Comparison of ENCODE assay signal across 13 cellular contexts in genomic region chr1:231844986-231845502, GRCh38.
A peak's percentile ranks its signal among the peaks of the same experiment; 100 is the strongest.
DNase-seq lines count a peak whose midpoint lies in the region; ATAC-seq, FAIRE-seq and TF ChIP-seq lines count a peak whose summit lies in the region.
"Had no signal": no experiment of that assay in that cellular context is flagged by ENCODE, and none has a peak within 500 bp of the region (broad histone marks: within the 10 kb centered on the region; RNA-seq: fewer than 3 reads in every experiment).

No MANE protein-coding gene starts in this region.

- H3K4me1 ChIP-seq in Loucy (ENCODE audit: insufficient read depth, low read length, poor library complexity, severe bottlenecking) (peaks cover 4% of the 10 kb centered on the region), H1 (replicated peaks in 1 of 4; ENCODE audit: control insufficient read depth in 3 of 4, insufficient read depth in 4 of 4, low read length in 3 of 4) (no peaks in the 10 kb centered on the region)
- H3K4me1 ChIP-seq: BE2C had no signal

- H4K8ac ChIP-seq in H1 (ENCODE audit: extremely low read depth, insufficient read depth, low read length), result no peak overlapping the region

- H3K9me3 ChIP-seq in Loucy (ENCODE audit: insufficient read depth, low read depth, low read length), result no peaks in the 10 kb centered on the region
- H3K9me3 ChIP-seq in H1 (ENCODE audit: insufficient read depth in 2 of 2, low read depth in 1 of 2, low read length in 1 of 2), result no peaks in the 10 kb centered on the region
- H3K9me3 ChIP-seq: BE2C had no signal

- no peak for DNase-seq in activated naive CD4-positive, alpha-beta T cell treated with anti-CD3 and anti-CD28 coated beads, Interleukin-2, amount 50 U/mL, for 72 hours (ENCODE audit: low spot score in 2 of 2)
- no peak for DNase-seq in activated naive CD4-positive, alpha-beta T cell treated with Interleukin-2 at 50 U/mL for 16 hours
- no peak for DNase-seq in H1 (ENCODE audit: low read depth in 1 of 2, low spot score in 2 of 2)
- DNase-seq in putamen (ENCODE audit: low spot score), result no peak
- DNase-seq: BE2C; NCI-H2029 treated with DMSO at 0.1 percent for 48 hours; stimulated activated CD4-positive, alpha-beta T cell treated with anti-CD3 and anti-CD28 coated beads, Interleukin-4, amount 100 ng/mL, for 4 hours had no signal

- no peak overlapping the region for H2BK15ac ChIP-seq in H1 (ENCODE audit: low read length)

- H2AK5ac ChIP-seq in H1 (ENCODE audit: low read depth, low read length), result no peak overlapping the region

- H3K36me3 Mint-ChIP-seq in activated naive CD4-positive, alpha-beta T cell treated with anti-CD3 and anti-CD28 coated beads, Interleukin-2, amount 50 U/mL, for 72 hours, result no peaks in the 10 kb centered on the region
- H3K36me3 Mint-ChIP-seq in stimulated activated memory B cell treated with anti-CD40 and anti-IgM and Interleukin-4, amounts not matched to agents 10 μg/mL and 1 μg/mL and 100 μg/mL, for 72 hours, result no peaks in the 10 kb centered on the region

- peak overlapping the region; percentile 27 to 95 for H3K27ac Mint-ChIP-seq in activated naive CD4-positive, alpha-beta T cell treated with anti-CD3 and anti-CD28 coated beads, Interleukin-2, amount 50 U/mL, for 72 hours
- H3K27ac Mint-ChIP-seq in stimulated activated memory B cell treated with anti-CD40 and anti-IgM and Interleukin-4, amounts not matched to agents 10 μg/mL and 1 μg/mL and 100 μg/mL, for 72 hours, result peak overlapping the region; percentile 65

- no peak overlapping the region for H2BK20ac ChIP-seq in H1 (ENCODE audit: low read length)

- TF ChIP-seq CTCF in Loucy (conservative IDR thresholded peaks at IDR 0.05; ENCODE audit: low read length) (peak; percentile 44), H1 (IDR thresholded peaks at IDR 0.05; ENCODE audit: control extremely low read depth in 1 of 3, insufficient read depth in 1 of 3, low read depth in 1 of 3, low read length in 3 of 3) (no peak)

- no peak overlapping the region for H3K4me3 Mint-ChIP-seq in stimulated activated memory B cell treated with anti-CD40 and anti-IgM and Interleukin-4, amounts not matched to agents 10 μg/mL and 1 μg/mL and 100 μg/mL, for 72 hours

- TF ChIP-seq RAD21 in H1 (IDR thresholded peaks at IDR 0.05 in 1 of 2, conservative IDR thresholded peaks at IDR 0.05 in 1 of 2; ENCODE audit: low read depth in 2 of 2, low read length in 2 of 2), result no peak

- H3K4me2 ChIP-seq in Loucy (ENCODE audit: low read depth, low read length, poor library complexity, severe bottlenecking) (peak overlapping the region; percentile 1), H1 (ENCODE audit: insufficient read depth in 1 of 2, low read depth in 2 of 2, low read length in 2 of 2) (no peak overlapping the region)

- no peak overlapping the region for H2BK5ac ChIP-seq in H1 (ENCODE audit: low read depth, low read length)

- H3K27ac ChIP-seq in H1 (ENCODE audit: low read depth, low read length), result no peak overlapping the region
- H3K27ac ChIP-seq: SK-N-MC had no signal

- no peaks in the 10 kb centered on the region; the same call in 1 of the 2 replicates for H3K23me2 ChIP-seq in H1 (ENCODE audit: low read depth, low read length)

- H4K20me1 ChIP-seq in Loucy (ENCODE audit: insufficient read depth, low read length, poor library complexity, severe bottlenecking), result peaks cover 7% of the 10 kb centered on the region
- no peaks in the 10 kb centered on the region for H4K20me1 ChIP-seq in H1 (replicated peaks in 1 of 2; ENCODE audit: control insufficient read depth in 1 of 2, insufficient read depth in 2 of 2, low read length in 2 of 2)

- no peaks in the 10 kb centered on the region for H3K27me3 ChIP-seq in Loucy (ENCODE audit: insufficient read depth, low read length, poor library complexity, severe bottlenecking)
- peaks cover 0 to 2% (median 0%) of the 10 kb centered on the region in 4 experiments; a peak in 1 of 7 replicates for H3K27me3 ChIP-seq in H1 (replicated peaks in 1 of 4; ENCODE audit: control insufficient read depth in 3 of 4, extremely low read depth in 1 of 4, insufficient read depth in 3 of 4, low read length in 3 of 4)
- H3K27me3 ChIP-seq: BE2C had no signal

- H3K9ac ChIP-seq in Loucy (ENCODE audit: low read depth, low read length, poor library complexity, severe bottlenecking) (no peak overlapping the region), H1 (replicated peaks in 1 of 4; ENCODE audit: extremely low read depth in 1 of 4, low read depth in 3 of 4, low read length in 3 of 4) (no peak overlapping the region)

- no peak overlapping the region for H3K56ac ChIP-seq in H1 (replicated peaks; ENCODE audit: insufficient read length, low read depth, low read length)

- H3K9me3 Mint-ChIP-seq in activated naive CD4-positive, alpha-beta T cell treated with anti-CD3 and anti-CD28 coated beads, Interleukin-2, amount 50 U/mL, for 72 hours, result no peaks in the 10 kb centered on the region
- no peaks in the 10 kb centered on the region for H3K9me3 Mint-ChIP-seq in stimulated activated memory B cell treated with anti-CD40 and anti-IgM and Interleukin-4, amounts not matched to agents 10 μg/mL and 1 μg/mL and 100 μg/mL, for 72 hours

- WGBS in H1 (ENCODE audit: extremely low coverage in 1 of 2, insufficient coverage in 1 of 2, insufficient read length in 1 of 2, insufficient replicate concordance in 2 of 2, low coverage in 1 of 2, low lambda C conversion rate in 2 of 2, missing lambda C conversion rate in 1 of 2), 2 experiments, result 86% methylated on average over 7 of the region's 7 CpGs; no CpG with 5 or more reads in 1 of the 2 experiments

- no peak overlapping the region for H3K18ac ChIP-seq in H1 (ENCODE audit: extremely low read depth, low read length)

- H3K4ac ChIP-seq in H1 (replicated peaks; ENCODE audit: insufficient read length, low read depth, low read length), result no peak overlapping the region

- H3K79me2 ChIP-seq in Loucy (ENCODE audit: insufficient read depth, low read length) (no peaks in the 10 kb centered on the region), H1 (ENCODE audit: control insufficient read depth in 1 of 2, insufficient read depth in 2 of 2, low read length in 2 of 2) (no peaks in the 10 kb centered on the region)

- POLR2A ChIA-PET in H1 (lab: Charles Lee; ENCODE audit: partially characterized antibody), result no interaction called here

- FAIRE-seq in H1 (lab: Jason Lieb, UNC), result no peak

- H2AFZ ChIP-seq in Loucy (ENCODE audit: low read length) (no peak overlapping the region), H1 (ENCODE audit: low read length) (no peak overlapping the region)

- H2BK120ac ChIP-seq in H1 (replicated peaks; ENCODE audit: low read depth, low read length), result no peak overlapping the region

- H3F3A ChIP-seq in Loucy (ENCODE audit: low read depth), result no peaks in the 10 kb centered on the region

- H3K9me2 ChIP-seq in Loucy (replicated peaks; ENCODE audit: low read depth, low read length), result no peaks in the 10 kb centered on the region

- H4K91ac ChIP-seq in H1 (replicated peaks; ENCODE audit: insufficient read length, low read length), result no peak overlapping the region

- peaks cover 28% of the 10 kb centered on the region for H3K4me1 Mint-ChIP-seq in stimulated activated memory B cell treated with anti-CD40 and anti-IgM and Interleukin-4, amounts not matched to agents 10 μg/mL and 1 μg/mL and 100 μg/mL, for 72 hours

- CTCF ChIA-PET in H1 (lab: Charles Lee; ENCODE audit: partially characterized antibody), result interaction anchor here (1.0 to 2.6 kb wide), 4 partner anchors 15 to 88 kb away, joined by 3 to 8 read pairs (median 4); no protein-coding TSS in a partner anchor

- no peaks in the 10 kb centered on the region for H3K79me1 ChIP-seq in H1 (ENCODE audit: low read depth, low read length)

- TF ChIP-seq EP300 in H1 (IDR thresholded peaks at IDR 0.05; ENCODE audit: borderline replicate concordance in 1 of 2, low read depth in 2 of 2, low read length in 2 of 2), result no peak

- H4K5ac ChIP-seq in H1 (ENCODE audit: insufficient read length, low read depth, low read length), result no peak overlapping the region

- H3K36me3 ChIP-seq in Loucy (ENCODE audit: insufficient read depth, low read length), result no peaks in the 10 kb centered on the region
- H3K36me3 ChIP-seq in H1 (ENCODE audit: control insufficient read depth in 2 of 4, insufficient read depth in 4 of 4, low read length in 3 of 4), result no peaks in the 10 kb centered on the region
- H3K36me3 ChIP-seq: BE2C had no signal

- H3K14ac ChIP-seq in H1 (ENCODE audit: insufficient read length), result no peak overlapping the region

- H3K23ac ChIP-seq in H1 (ENCODE audit: insufficient read length), result no peak overlapping the region

- H2BK12ac ChIP-seq in H1 (ENCODE audit: low read depth, low read length), result 0 out of 2 replicates have a peak overlapping the region, but pooled peaks have one; percentile 53

- no peak for TF ChIP-seq POLR2A in H1 (IDR thresholded peaks at IDR 0.05; ENCODE audit: control extremely low read depth in 1 of 2, low read depth in 2 of 2, low read length in 2 of 2)

- H3K4me3 ChIP-seq in Loucy (ENCODE audit: low read length, poor library complexity, severe bottlenecking) (no peak overlapping the region), H1 (ENCODE audit: extremely low read depth in 1 of 4, insufficient read depth in 2 of 4, low read depth in 3 of 4, low read length in 4 of 4) (no peak overlapping the region)
- H3K4me3 ChIP-seq: SK-N-MC had no signal

- ATAC-seq in activated naive CD4-positive, alpha-beta T cell treated with anti-CD3 and anti-CD28 coated beads, Interleukin-2, amount 50 U/mL, for 72 hours, result peak in 1 of 2 donors; percentile 29
- peak; percentile 48 for ATAC-seq in stimulated activated memory B cell treated with anti-CD40 and anti-IgM and Interleukin-4, amounts not matched to agents 10 μg/mL and 1 μg/mL and 100 μg/mL, for 72 hours
- ATAC-seq in GM19324 (IDR thresholded peaks at IDR 0.05; ENCODE audit: low FRiP score, unreplicated experiment) (no peak), GM18519 (IDR thresholded peaks at IDR 0.05; ENCODE audit: low FRiP score, unreplicated experiment) (no peak)
- ATAC-seq: esophagus mucosa had no signal

- H3K27me3 Mint-ChIP-seq in stimulated activated memory B cell treated with anti-CD40 and anti-IgM and Interleukin-4, amounts not matched to agents 10 μg/mL and 1 μg/mL and 100 μg/mL, for 72 hours, result no peaks in the 10 kb centered on the region

TF ChIP-seq in H1, 55 proteins besides CTCF, POLR2A, EP300 and RAD21 (continues in another document):
- TF ChIP-seq SIRT6 (IDR thresholded peaks at IDR 0.05; ENCODE audit: low read length) (no peak), FOSL1 (IDR thresholded peaks at IDR 0.05; ENCODE audit: insufficient read depth, low read depth, low read length) (no peak), JUN (IDR thresholded peaks at IDR 0.05; ENCODE audit: low read depth, low read length) (no peak), RBBP5 (IDR thresholded peaks at IDR 0.05; ENCODE audit: borderline replicate concordance, low read depth, low read length) (no peak), KDM1A (IDR thresholded peaks at IDR 0.05; ENCODE audit: borderline replicate concordance, low read length) (no peak), TAF7 (optimal IDR thresholded peaks at IDR 0.05; ENCODE audit: borderline replicate concordance, low read depth, low read length) (no peak)
